ENCODE assay signal across 22 cellular contexts in genomic region chr4:170127758-170128157, GRCh38. TPM values are rescaled to one million over a fixed set of nuclear protein-coding genes. Genes with fewer than 3 reads are reported as not detected.
"Had no signal": no experiment of that assay in that cellular context is flagged by ENCODE, and none has a peak within 500 bp of the region (broad histone marks: within the 10 kb centered on the region; RNA-seq: fewer than 3 reads in every experiment).

No MANE protein-coding gene starts in this region.

- ATAC-seq: K562 had no signal

- H3K9ac ChIP-seq: KMS-11 had no signal

- H3K4me1 ChIP-seq: SJSA1 had no signal

- DNase-seq: Kasumi-1, MM.1S, NCI-H1092 treated with DMSO at 0.1 percent for 48 hours, NCI-H1436, NCI-H187, NCI-H2029, NCI-H2081 treated with DMSO at 0.1 percent for 48 hours, NCI-H2171, NCI-H226, NCI-H446, NCI-H510A, NCI-H524 treated with DMSO at 0.1 percent for 48 hours, NCI-H69, NCI-H774, RPMI8226, SIG-M5 had no signal

- H3K36me3 ChIP-seq: SJSA1 had no signal

- H3K27me3 ChIP-seq: SJSA1 had no signal

- H3K27ac ChIP-seq: HL-60, KMS-11, SJSA1, SK-N-MC had no signal

- H3K4me3 ChIP-seq: K562, SJSA1, SK-N-MC had no signal

- H3K4me2 ChIP-seq: KMS-11 had no signal

- H3K9me3 ChIP-seq: SJSA1 had no signal

RNA-seq across cellular contexts. Expression of gene AADAT, which starts 38.0 kb away (rescaled TPM):
- total RNA-seq: K562 had no signal
- polyA plus RNA-seq: IgD-negative memory B cell had no signal
